8 cellular contexts compared by ENCODE assay signal in genomic region chr20:49132995-49133451, GRCh38. TPM values are rescaled to one million over a fixed set of nuclear protein-coding genes. Genes with fewer than 3 reads are reported as not detected.
DNase-seq lines count a peak whose midpoint lies in the region; ATAC-seq and TF ChIP-seq lines count a peak whose summit lies in the region.

No MANE protein-coding gene starts in this region.

- ATAC-seq in T-helper 17 cell (peak; percentile 69), HG03045 (IDR thresholded peaks at IDR 0.05; ENCODE audit: unreplicated experiment) (no peak)

- H3K4me3 Mint-ChIP-seq in T-helper 17 cell, result no peak overlapping the region
- H3K4me3 Mint-ChIP-seq in nephron progenitor cell, result no peak overlapping the region

- H3K27ac Mint-ChIP-seq in T-helper 17 cell (no peak overlapping the region), nephron progenitor cell (peak overlapping the region; percentile 37)

- H3K36me3 Mint-ChIP-seq in T-helper 17 cell (ENCODE audit: low read depth), result peaks cover 8% of the 10 kb centered on the region
- peaks cover 74% of the 10 kb centered on the region for H3K36me3 Mint-ChIP-seq in nephron progenitor cell (ENCODE audit: low read depth)

- H3K9me3 ChIP-seq in T-helper 17 cell (ENCODE audit: control insufficient read depth, low read length, poor library complexity, severe bottlenecking), result no peaks in the 10 kb centered on the region

- DNase-seq in SHP77 (lab: John Stamatoyannopoulos, UW) (peak; percentile 19 to 25), SHP77 treated with DMSO at 0.1 percent for 48 hours (lab: John Stamatoyannopoulos, UW) (no peak), M059J (ENCODE audit: low read depth) (peak; percentile 85), T-helper 17 cell (no peak), fibroblast of peridontal ligament (ENCODE audit: extremely low read depth) (peak; percentile 92), nephron progenitor cell (peak; percentile 13)
- no peak for DNase-seq in NK-92 treated with Interleukin-12 subunit alpha and Interleukin-12 subunit beta, amount 100 ng/mL, for 24 hours (lab: John Stamatoyannopoulos, UW)

- H3K4me1 Mint-ChIP-seq in T-helper 17 cell, result peaks cover 14% of the 10 kb centered on the region
- peaks cover 10% of the 10 kb centered on the region for H3K4me1 Mint-ChIP-seq in nephron progenitor cell

- no peaks in the 10 kb centered on the region for H3K9me3 Mint-ChIP-seq in nephron progenitor cell

- H3K27me3 Mint-ChIP-seq in T-helper 17 cell (no peaks in the 10 kb centered on the region), nephron progenitor cell (ENCODE audit: low read depth, poor library complexity) (no peaks in the 10 kb centered on the region)

- TF ChIP-seq CTCF in nephron progenitor cell (IDR thresholded peaks at IDR 0.05), result peak; percentile 38

RNA-seq across cellular contexts. Expression of gene STAU1, which starts 55.1 kb away (rescaled TPM):
- total RNA-seq in M059J (2014; rRNA removed; shearing (Covaris generic)), result 81.4 and 125 TPM in 2 replicates
- total RNA-seq in T-helper 17 cell, result 10 to 100 TPM; 45.6 to 62.5 TPM

Comparison
In these comparisons a context has a peak if more than half of its experiments do, and no peak if none do; other contexts are left out.
1. DNase-seq: peak in SHP77 (2 of 2), M059J (single experiment), fibroblast of peridontal ligament (single experiment) and nephron progenitor cell (single experiment); none in SHP77 treated with DMSO at 0.1 percent for 48 hours (single experiment), T-helper 17 cell (0 of 3) and NK-92 treated with Interleukin-12 subunit alpha and Interleukin-12 subunit beta, amount 100 ng/mL, for 24 hours (single experiment).